ENCODE assay signal across 23 cellular contexts in genomic region chr10:6649903-6650302, GRCh38.
DNase-seq lines count a peak whose midpoint lies in the region; ATAC-seq lines count a peak whose summit lies in the region.
"Had no signal": no experiment of that assay in that cellular context is flagged by ENCODE, and none has a peak within 500 bp of the region (broad histone marks: within the 10 kb centered on the region; RNA-seq: fewer than 3 reads in every experiment).

No MANE protein-coding gene starts in this region.

- no peaks in the 10 kb centered on the region for H3K9me3 ChIP-seq in HUES64 (ENCODE audit: insufficient read depth, low read depth, low read length)
- H3K9me3 ChIP-seq: Peyer's patch, SJCRH30 had no signal

- H3K27me3 ChIP-seq in HUES64 (ENCODE audit: insufficient read depth, low read length) = no peaks in the 10 kb centered on the region
- H3K27me3 ChIP-seq: Peyer's patch, SJCRH30 had no signal

- CTCF ChIA-PET in activated CD4-positive, alpha-beta memory T cell treated with anti-CD3 and anti-CD28 coated beads for 36 hours (lab: Charles Lee) = interaction anchor here (2.5 kb wide), 1 partner anchor 10 kb away, joined by 16 read pairs; no protein-coding TSS in a partner anchor
- CTCF ChIA-PET in activated CD4-positive, alpha-beta memory T cell treated with anti-CD3 and anti-CD28 coated beads, Interleukin-2, amount 10 ng/mL, durations not matched to agents 7 days and 5 days (lab: Charles Lee) = interaction anchor here (3.0 to 3.1 kb wide), 2 partner anchors 10 to 18 kb away, joined by 14 to 22 read pairs; no protein-coding TSS in a partner anchor
- CTCF ChIA-PET in activated CD8-positive, alpha-beta T cell treated with anti-CD3 and anti-CD28 coated beads, Interleukin-2, amount 10 ng/mL, durations not matched to agents 7 days and 5 days (lab: Charles Lee) = interaction anchor here (1.9 to 3.1 kb wide), 5 partner anchors 14 to 68 kb away, joined by 7 to 39 read pairs (median 13); partner anchors contain the start of gene PRKCQ

- H3K27ac ChIP-seq in HUES64 (ENCODE audit: low read depth, low read length) = peak overlapping the region; percentile 69
- H3K27ac ChIP-seq: 22Rv1, HL-60, Peyer's patch, SJCRH30 had no signal

- H3K4me3 Mint-ChIP-seq in activated CD4-positive, alpha-beta memory T cell treated with anti-CD3 and anti-CD28 coated beads for 36 hours = no peak overlapping the region
- H3K4me3 Mint-ChIP-seq in activated CD4-positive, alpha-beta memory T cell treated with anti-CD3 and anti-CD28 coated beads, Interleukin-2, amount 10 ng/mL, durations not matched to agents 7 days and 5 days = no peak overlapping the region
- no peak overlapping the region for H3K4me3 Mint-ChIP-seq in stimulated activated effector memory CD8-positive, alpha-beta T cell treated with anti-CD3 and anti-CD28 coated beads, Interleukin-12 subunit alpha, Interleukin-12 subunit beta, amount 100 ng/mL, for 72 hours
- H3K4me3 Mint-ChIP-seq in activated CD8-positive, alpha-beta T cell treated with anti-CD3 and anti-CD28 coated beads, Interleukin-2, amount 10 ng/mL, durations not matched to agents 7 days and 5 days = no peak overlapping the region

- intact Hi-C loops in activated CD4-positive, alpha-beta memory T cell treated with anti-CD3 and anti-CD28 coated beads for 36 hours (cut with micrococcal nuclease) = loop anchor here (1.0 kb wide), 1 partner anchor 15 kb away; no protein-coding TSS in a partner anchor

- peak overlapping the region; percentile 54 for H3K27ac Mint-ChIP-seq in activated CD4-positive, alpha-beta memory T cell treated with anti-CD3 and anti-CD28 coated beads for 36 hours
- H3K27ac Mint-ChIP-seq in activated CD4-positive, alpha-beta memory T cell treated with anti-CD3 and anti-CD28 coated beads, Interleukin-2, amount 10 ng/mL, durations not matched to agents 7 days and 5 days = no peak overlapping the region
- peak overlapping the region; percentile 8 for H3K27ac Mint-ChIP-seq in stimulated activated effector memory CD8-positive, alpha-beta T cell treated with anti-CD3 and anti-CD28 coated beads, Interleukin-12 subunit alpha, Interleukin-12 subunit beta, amount 100 ng/mL, for 72 hours
- H3K27ac Mint-ChIP-seq in activated CD8-positive, alpha-beta T cell treated with anti-CD3 and anti-CD28 coated beads, Interleukin-2, amount 10 ng/mL, durations not matched to agents 7 days and 5 days = no peak overlapping the region

- H3K4me1 ChIP-seq in HUES64 (ENCODE audit: insufficient read depth, low read length) = peaks cover 23% of the 10 kb centered on the region
- H3K4me1 ChIP-seq: Peyer's patch, SJCRH30 had no signal

- peaks cover 45% of the 10 kb centered on the region for H3K4me1 Mint-ChIP-seq in activated CD4-positive, alpha-beta memory T cell treated with anti-CD3 and anti-CD28 coated beads for 36 hours (ENCODE audit: low read depth)
- peaks cover 30% of the 10 kb centered on the region for H3K4me1 Mint-ChIP-seq in activated CD4-positive, alpha-beta memory T cell treated with anti-CD3 and anti-CD28 coated beads, Interleukin-2, amount 10 ng/mL, durations not matched to agents 7 days and 5 days
- H3K4me1 Mint-ChIP-seq in stimulated activated effector memory CD8-positive, alpha-beta T cell treated with anti-CD3 and anti-CD28 coated beads, Interleukin-12 subunit alpha, Interleukin-12 subunit beta, amount 100 ng/mL, for 72 hours = peaks cover 27% of the 10 kb centered on the region
- H3K4me1 Mint-ChIP-seq in activated CD8-positive, alpha-beta T cell treated with anti-CD3 and anti-CD28 coated beads, Interleukin-2, amount 10 ng/mL, durations not matched to agents 7 days and 5 days (ENCODE audit: low read depth) = peaks cover 39% of the 10 kb centered on the region

- WGBS in HUES64 = 90% methylated on average over 6 of the region's 6 CpGs

- peaks cover 3% of the 10 kb centered on the region for H3K9me3 Mint-ChIP-seq in activated CD4-positive, alpha-beta memory T cell treated with anti-CD3 and anti-CD28 coated beads for 36 hours
- H3K9me3 Mint-ChIP-seq in activated CD4-positive, alpha-beta memory T cell treated with anti-CD3 and anti-CD28 coated beads, Interleukin-2, amount 10 ng/mL, durations not matched to agents 7 days and 5 days = no peaks in the 10 kb centered on the region
- no peaks in the 10 kb centered on the region for H3K9me3 Mint-ChIP-seq in stimulated activated effector memory CD8-positive, alpha-beta T cell treated with anti-CD3 and anti-CD28 coated beads, Interleukin-12 subunit alpha, Interleukin-12 subunit beta, amount 100 ng/mL, for 72 hours
- H3K9me3 Mint-ChIP-seq in activated CD8-positive, alpha-beta T cell treated with anti-CD3 and anti-CD28 coated beads, Interleukin-2, amount 10 ng/mL, durations not matched to agents 7 days and 5 days (ENCODE audit: insufficient read depth) = no peaks in the 10 kb centered on the region

- H3K4me3 ChIP-seq in HUES64 (ENCODE audit: low read length) = no peak overlapping the region
- H3K4me3 ChIP-seq: Peyer's patch, SJCRH30 had no signal

- no peak overlapping the region for H3K9ac ChIP-seq in HUES64 (ENCODE audit: low read depth, low read length)

- POLR2A ChIA-PET in activated CD4-positive, alpha-beta memory T cell treated with anti-CD3 and anti-CD28 coated beads for 36 hours (lab: Charles Lee) = interaction anchor here (1.2 kb wide), 1 partner anchor 10 kb away, joined by 3 read pairs; no protein-coding TSS in a partner anchor
- POLR2A ChIA-PET in activated CD4-positive, alpha-beta memory T cell treated with anti-CD3 and anti-CD28 coated beads, Interleukin-2, amount 10 ng/mL, durations not matched to agents 7 days and 5 days (lab: Charles Lee) = interaction anchor here (1.4 kb wide), 1 partner anchor 69 kb away, joined by 4 read pairs; the partner anchor contains the start of gene PRKCQ
- POLR2A ChIA-PET in activated CD8-positive, alpha-beta T cell treated with anti-CD3 and anti-CD28 coated beads, Interleukin-2, amount 10 ng/mL, durations not matched to agents 7 days and 5 days (lab: Charles Lee) = no interaction called here

- ATAC-seq in stimulated activated effector memory CD8-positive, alpha-beta T cell treated with anti-CD3 and anti-CD28 coated beads, Interleukin-12 subunit alpha, Interleukin-12 subunit beta, amount 100 ng/mL, for 72 hours = no peak
- ATAC-seq in HG03521 (IDR thresholded peaks at IDR 0.05; ENCODE audit: unreplicated experiment) = no peak
- ATAC-seq in activated CD8-positive, alpha-beta T cell treated with anti-CD3 and anti-CD28 coated beads, Interleukin-2, amount 10 ng/mL, durations not matched to agents 7 days and 5 days = no peak

- DNase-seq in activated CD4-positive, alpha-beta memory T cell treated with anti-CD3 and anti-CD28 coated beads for 36 hours = no peak
- DNase-seq in activated CD4-positive, alpha-beta memory T cell treated with anti-CD3 and anti-CD28 coated beads, Interleukin-2, amount 10 ng/mL, durations not matched to agents 7 days and 5 days = no peak
- peak; percentile 13 for DNase-seq in glomerular visceral epithelial cell (ENCODE audit: extremely low spot score)
- no peak for DNase-seq in stimulated activated effector memory CD8-positive, alpha-beta T cell treated with anti-CD3 and anti-CD28 coated beads, Interleukin-12 subunit alpha, Interleukin-12 subunit beta, amount 100 ng/mL, for 72 hours (ENCODE audit: low spot score in 2 of 2)
- DNase-seq in activated CD8-positive, alpha-beta T cell treated with anti-CD3 and anti-CD28 coated beads, Interleukin-2, amount 10 ng/mL, durations not matched to agents 7 days and 5 days = no peak
- DNase-seq in activated CD4-positive, alpha-beta T cell treated with anti-CD3 and anti-CD28 coated beads, Interleukin-2, amount 50 U/mL, for 1 hour = no peak
- DNase-seq: AML-193, C1 segment of cervical spinal cord, DMS53, GDM1, Karpas-422, MV-4-11, NCI-H1105 treated with DMSO at 0.1 percent for 48 hours, NCI-H2029 treated with DMSO at 0.1 percent for 48 hours, NCI-H226, NCI-H524 treated with DMSO at 0.1 percent for 48 hours, NCI-H82, Peyer's patch, SJCRH30 had no signal

- no peaks in the 10 kb centered on the region for H3K27me3 Mint-ChIP-seq in activated CD4-positive, alpha-beta memory T cell treated with anti-CD3 and anti-CD28 coated beads for 36 hours
- peaks cover 4% of the 10 kb centered on the region for H3K27me3 Mint-ChIP-seq in activated CD4-positive, alpha-beta memory T cell treated with anti-CD3 and anti-CD28 coated beads, Interleukin-2, amount 10 ng/mL, durations not matched to agents 7 days and 5 days
- H3K27me3 Mint-ChIP-seq in activated CD8-positive, alpha-beta T cell treated with anti-CD3 and anti-CD28 coated beads, Interleukin-2, amount 10 ng/mL, durations not matched to agents 7 days and 5 days (ENCODE audit: low read depth) = peaks cover 7% of the 10 kb centered on the region

- no peaks in the 10 kb centered on the region for H3K36me3 ChIP-seq in HUES64 (ENCODE audit: insufficient read depth, low read length)
- H3K36me3 ChIP-seq: Peyer's patch, SJCRH30 had no signal

- H3K36me3 Mint-ChIP-seq in activated CD4-positive, alpha-beta memory T cell treated with anti-CD3 and anti-CD28 coated beads for 36 hours = no peaks in the 10 kb centered on the region
- H3K36me3 Mint-ChIP-seq in activated CD4-positive, alpha-beta memory T cell treated with anti-CD3 and anti-CD28 coated beads, Interleukin-2, amount 10 ng/mL, durations not matched to agents 7 days and 5 days (ENCODE audit: low read depth) = no peaks in the 10 kb centered on the region
- no peaks in the 10 kb centered on the region for H3K36me3 Mint-ChIP-seq in stimulated activated effector memory CD8-positive, alpha-beta T cell treated with anti-CD3 and anti-CD28 coated beads, Interleukin-12 subunit alpha, Interleukin-12 subunit beta, amount 100 ng/mL, for 72 hours
- no peaks in the 10 kb centered on the region for H3K36me3 Mint-ChIP-seq in activated CD8-positive, alpha-beta T cell treated with anti-CD3 and anti-CD28 coated beads, Interleukin-2, amount 10 ng/mL, durations not matched to agents 7 days and 5 days (ENCODE audit: low read depth)

Comparison
In these comparisons a context has a peak if more than half of its experiments do, and no peak if none do; other contexts are left out.
1. H3K27ac Mint-ChIP-seq: peak in activated CD4-positive, alpha-beta memory T cell treated with anti-CD3 and anti-CD28 coated beads for 36 hours (single experiment) and stimulated activated effector memory CD8-positive, alpha-beta T cell treated with anti-CD3 and anti-CD28 coated beads, Interleukin-12 subunit alpha, Interleukin-12 subunit beta, amount 100 ng/mL, for 72 hours (single experiment); none in activated CD4-positive, alpha-beta memory T cell treated with anti-CD3 and anti-CD28 coated beads, Interleukin-2, amount 10 ng/mL, durations not matched to agents 7 days and 5 days (single experiment) and activated CD8-positive, alpha-beta T cell treated with anti-CD3 and anti-CD28 coated beads, Interleukin-2, amount 10 ng/mL, durations not matched to agents 7 days and 5 days (single experiment).